Comparison of ENCODE assay signal across 17 cellular contexts in the genomic region with DNA sequence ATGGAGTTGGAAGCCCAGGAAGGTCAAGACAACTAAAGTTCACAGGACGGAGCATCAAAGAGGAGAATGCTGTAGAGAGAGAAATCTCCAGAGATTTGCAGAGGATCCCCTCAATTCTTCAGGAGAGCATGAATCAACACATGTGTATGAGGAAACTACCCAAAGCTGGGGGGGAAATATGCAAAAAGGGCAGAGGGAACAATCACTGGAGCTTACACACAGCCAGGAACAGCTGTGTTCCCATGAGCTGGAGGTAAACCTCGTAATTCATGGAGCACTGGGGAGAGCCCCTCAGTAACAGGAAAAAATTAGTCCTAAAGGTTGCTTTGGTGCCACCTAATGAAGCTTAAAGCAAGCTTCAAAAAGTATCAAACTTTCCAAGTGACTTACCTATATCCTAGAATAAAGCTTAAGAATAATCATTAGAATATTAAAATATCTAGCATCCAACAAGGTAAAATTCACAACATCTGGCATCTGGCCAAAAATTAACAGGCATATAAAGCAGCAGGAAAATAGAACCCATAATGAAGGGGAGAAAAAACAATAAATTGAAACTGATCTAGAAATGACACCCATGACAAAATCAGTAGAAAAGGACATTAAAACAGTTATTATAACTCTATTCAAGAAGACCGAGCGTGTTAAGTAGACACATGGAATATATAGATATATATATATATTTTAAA.
"Had no signal": no experiment of that assay in that cellular context is flagged by ENCODE, and none has a peak within 500 bp of the region (broad histone marks: within the 10 kb centered on the region; RNA-seq: fewer than 3 reads in every experiment).

No MANE protein-coding gene starts in this region.

- H3K36me3 ChIP-seq: breast epithelium, Peyer's patch, SJSA1 had no signal

- ATAC-seq: activated CD4-positive, CD25-positive, alpha-beta regulatory T cell treated with anti-CD3 and anti-CD28 coated beads, Interleukin-2, amount 50 U/mL, for 24 hours; activated CD8-positive, alpha-beta T cell treated with anti-CD3 and anti-CD28 coated beads for 36 hours had no signal

- DNase-seq: activated CD4-positive, alpha-beta T cell treated with anti-CD3 and anti-CD28 coated beads for 4 hours; activated CD8-positive, alpha-beta memory T cell treated with anti-CD3 and anti-CD28 coated beads, Interleukin-2, amount 50 U/mL, for 4 hours; activated CD8-positive, alpha-beta T cell treated with anti-CD3 and anti-CD28 coated beads for 36 hours; aorta; caudate nucleus; NCI-H1105 treated with DMSO at 0.1 percent for 48 hours; NCI-H1436 treated with DMSO at 0.1 percent for 48 hours; NCI-H1930; NCI-H446; NCI-H524; NCI-H748 treated with DMSO at 0.1 percent for 48 hours; Peyer's patch; Right ventricle myocardium superior had no signal

- H3K27ac ChIP-seq: breast epithelium, Peyer's patch, RWPE1, SJSA1 had no signal

- H3K27me3 ChIP-seq: breast epithelium, Peyer's patch, SJSA1 had no signal

- H3K9me3 ChIP-seq: breast epithelium, Peyer's patch, SJSA1 had no signal

- H3K4me3 ChIP-seq: breast epithelium, Peyer's patch, SJSA1 had no signal

- H3K4me1 ChIP-seq: breast epithelium, Peyer's patch, SJSA1 had no signal
